In genomic region chr22:42959472-42960145, GRCh38 we compare ENCODE assay signal across 8 cellular contexts. TPM values are rescaled to one million over a fixed set of nuclear protein-coding genes. Genes with fewer than 3 reads are reported as not detected.
DNase-seq lines count a peak whose midpoint lies in the region; ATAC-seq, FAIRE-seq and TF ChIP-seq lines count a peak whose summit lies in the region.

No MANE protein-coding gene starts in this region.

- H3K9me3 Mint-ChIP-seq in Calu3 (ENCODE audit: low read depth, unreplicated experiment), result no peaks in the 10 kb centered on the region

- H2BK120ac ChIP-seq in mesendoderm (ENCODE audit: low read depth, low read length), result no peak overlapping the region

- peak overlapping the region; percentile 78 for H3K4me3 Mint-ChIP-seq in Calu3 (ENCODE audit: low read depth, unreplicated experiment)

- H3K36me3 ChIP-seq in mesendoderm (ENCODE audit: control insufficient read depth, insufficient read depth, low read length), result no peaks in the 10 kb centered on the region

- no peak for ATAC-seq in GM18519 (IDR thresholded peaks at IDR 0.05; ENCODE audit: low FRiP score, unreplicated experiment)

- H3K4me1 Mint-ChIP-seq in Calu3 (ENCODE audit: low read depth, unreplicated experiment), result peaks cover 84% of the 10 kb centered on the region

- no peak for FAIRE-seq in urothelium cell line (lab: Jason Lieb, UNC)

- H3K27me3 ChIP-seq in mesendoderm (ENCODE audit: insufficient read depth, low read length, poor library complexity), result no peaks in the 10 kb centered on the region

- peaks cover 92% of the 10 kb centered on the region for H3K36me3 Mint-ChIP-seq in Calu3 (ENCODE audit: insufficient read depth, unreplicated experiment)

- intact Hi-C loops in Calu3 (cut with micrococcal nuclease; ENCODE audit: unreplicated experiment), result loop anchor here (5.0 kb wide), 1 partner anchor 38 kb away; no protein-coding TSS in a partner anchor

- peak overlapping the region; percentile 11 for H2BK5ac ChIP-seq in mesendoderm (ENCODE audit: low read length)

- H3K9ac ChIP-seq in mesendoderm (ENCODE audit: low read length), result peak overlapping the region; percentile 1

- H3K4ac ChIP-seq in mesendoderm (ENCODE audit: low read depth, low read length), result no peak overlapping the region

- no peak overlapping the region for H2AK5ac ChIP-seq in mesendoderm (ENCODE audit: low read length)

- H4K8ac ChIP-seq in mesendoderm (ENCODE audit: low read depth, low read length), result no peak overlapping the region

- H3K4me3 ChIP-seq in mesendoderm (ENCODE audit: low read length), result no peak overlapping the region

- no peak overlapping the region for H4K5ac ChIP-seq in mesendoderm (ENCODE audit: low read length)

- H3K79me2 ChIP-seq in mesendoderm (ENCODE audit: control insufficient read depth, insufficient read depth, low read length), result peaks cover 39% of the 10 kb centered on the region

- peaks cover 30% of the 10 kb centered on the region for H3K79me1 ChIP-seq in mesendoderm (ENCODE audit: low read length)

- H3K56ac ChIP-seq in mesendoderm (ENCODE audit: low read length), result peak overlapping the region; percentile 69

- DNase-seq in Calu3 (peak; percentile 77), NCI-H2227 (lab: John Stamatoyannopoulos, UW; ENCODE audit: unreplicated experiment) (peak; percentile 42), cerebellar cortex (ENCODE audit: low spot score) (peak; percentile 81), mesendoderm (peak; percentile 84), urothelium cell line (ENCODE audit: low spot score) (peak; percentile 78), NK-92 (lab: John Stamatoyannopoulos, UW; ENCODE audit: unreplicated experiment) (no peak), DMS 273 treated with DMSO at 0.1 percent for 48 hours (lab: John Stamatoyannopoulos, UW) (no peak)

- peak overlapping the region; percentile 97 for H3K27ac Mint-ChIP-seq in Calu3 (ENCODE audit: unreplicated experiment)

- no peak overlapping the region for H3K4me2 ChIP-seq in mesendoderm (ENCODE audit: low read length)

- H3K27ac ChIP-seq in mesendoderm (ENCODE audit: low read depth, low read length), result peak overlapping the region; percentile 39

- no peak overlapping the region for H3K18ac ChIP-seq in mesendoderm (ENCODE audit: low read length)

- no CpG with 5 or more reads among the region's 13 CpGs for WGBS in mesendoderm (ENCODE audit: extremely low coverage, insufficient coverage, low lambda C conversion rate)

- TF ChIP-seq CTCF in Calu3 (IDR thresholded peaks at IDR 0.05; ENCODE audit: unreplicated experiment), result no peak

- H3K23ac ChIP-seq in mesendoderm (ENCODE audit: low read length), result no peak overlapping the region

- no peaks in the 10 kb centered on the region for H3K27me3 Mint-ChIP-seq in Calu3 (ENCODE audit: unreplicated experiment)

- peaks cover 21% of the 10 kb centered on the region for H3K4me1 ChIP-seq in mesendoderm (ENCODE audit: control insufficient read depth, low read depth, low read length)

- CTCF ChIA-PET in Calu3 (lab: Charles Lee), result interaction anchor here (0.5 to 2.3 kb wide), 8 partner anchors 8 to 140 kb away, joined by 4 to 8 read pairs (median 6); no protein-coding TSS in a partner anchor

- H2BK15ac ChIP-seq in mesendoderm (replicated peaks; ENCODE audit: low read depth), result no peak overlapping the region

- TSS peak; percentile 64 for BruUV-seq in Calu3 (replicated peaks; lab: Mats Ljungman, UMichigan)

RNA-seq across cellular contexts. Expression of gene PACSIN2, which starts 55.3 kb away (rescaled TPM):
- total RNA-seq in Calu3 (2022), result 224 and 230 TPM in 2 replicates
- polyA plus RNA-seq in mesendoderm (2013, experiment 1 of 2), result 48.6 TPM
- 48.6 TPM for polyA plus RNA-seq in mesendoderm (2013, experiment 2 of 2)

Comparison
In these comparisons a context has a peak if more than half of its experiments do, and no peak if none do; other contexts are left out.
1. DNase-seq: peak in Calu3 (single experiment), NCI-H2227 (single experiment), cerebellar cortex (single experiment), mesendoderm (single experiment) and urothelium cell line (single experiment); none in NK-92 (single experiment) and DMS 273 treated with DMSO at 0.1 percent for 48 hours (single experiment).